8 cellular contexts compared by ENCODE assay signal in genomic region chr19:21568816-21569496, GRCh38.
DNase-seq lines count a peak whose midpoint lies in the region; ATAC-seq lines count a peak whose summit lies in the region.

No MANE protein-coding gene starts in this region.

- H3K27ac ChIP-seq in Karpas-422 (ENCODE audit: low read length) = no peak overlapping the region

- ATAC-seq in HG03039 (IDR thresholded peaks at IDR 0.05; ENCODE audit: unreplicated experiment) (no peak), HG03135 (IDR thresholded peaks at IDR 0.05; ENCODE audit: unreplicated experiment) (no peak)

- no peaks in the 10 kb centered on the region for H3K9me2 ChIP-seq in Karpas-422 (replicated peaks; ENCODE audit: insufficient read depth, low read length)

- peak in 13 of 14 donors; percentile 22 to 95 (median 75) for DNase-seq in C1 segment of cervical spinal cord (lab: John Stamatoyannopoulos, UW)
- DNase-seq in Karpas-422 = peak; percentile 92
- DNase-seq in activated CD4-positive, alpha-beta T cell treated with anti-CD3 and anti-CD28 coated beads, Interleukin-2, amount 50 U/mL, for 1 hour = peak; percentile 60
- peak; percentile 33 for DNase-seq in dermis blood vessel endothelial cell
- DNase-seq in midbrain (lab: John Stamatoyannopoulos, UW) = peak; percentile 93
- DNase-seq in stimulated activated CD8-positive, alpha-beta memory T cell treated with anti-CD3 and anti-CD28 coated beads, Interleukin-15, amount 100 ng/mL, for 48 hours (ENCODE audit: low read depth in 2 of 2) = peak; percentile 48 to 82

- H3K4me3 ChIP-seq in Karpas-422 (ENCODE audit: low read length) = peak overlapping the region; percentile 75

- no peaks in the 10 kb centered on the region for H3K79me2 ChIP-seq in Karpas-422 (ENCODE audit: low read length)

- H3K9ac ChIP-seq in Karpas-422 (ENCODE audit: low read length) = peak overlapping the region; percentile 75

- no peaks in the 10 kb centered on the region for H3K36me3 ChIP-seq in Karpas-422 (ENCODE audit: insufficient read depth, low read length)

- peak overlapping the region; percentile 69; the same call in 1 of the 2 replicates for H2AFZ ChIP-seq in Karpas-422 (ENCODE audit: low read length)

- H3K4me2 ChIP-seq in Karpas-422 (ENCODE audit: low read depth, low read length, poor library complexity, severe bottlenecking) = peak overlapping the region; percentile 51

- H3K9me3 ChIP-seq in Karpas-422 (ENCODE audit: low read length) = no peaks in the 10 kb centered on the region; the same call in 1 of the 2 replicates

- peaks cover 6% of the 10 kb centered on the region for H3K4me1 ChIP-seq in Karpas-422 (ENCODE audit: low read length)

- no peaks in the 10 kb centered on the region for H4K20me1 ChIP-seq in Karpas-422 (ENCODE audit: insufficient read depth, low read depth, low read length)

- no peaks in the 10 kb centered on the region for H3K27me3 ChIP-seq in Karpas-422 (ENCODE audit: low read length)

Comparison
In these comparisons a context has a peak if more than half of its experiments do, and no peak if none do; other contexts are left out.
1. DNase-seq: peak in every context shown above with its lines; median percentile 93 in midbrain; 92 in Karpas-422; 75 in C1 segment of cervical spinal cord; 65 in stimulated activated CD8-positive, alpha-beta memory T cell treated with anti-CD3 and anti-CD28 coated beads, Interleukin-15, amount 100 ng/mL, for 48 hours; 60 in activated CD4-positive, alpha-beta T cell treated with anti-CD3 and anti-CD28 coated beads, Interleukin-2, amount 50 U/mL, for 1 hour; 33 in dermis blood vessel endothelial cell.